In genomic region chr17:42555122-42555622, GRCh38 we compare ENCODE assay signal across 1 cellular context.
TF ChIP-seq lines count a peak whose summit lies in the region.

No MANE protein-coding gene starts in this region.

TF ChIP-seq in GM23338, 12 proteins besides CTCF, POLR2A, EP300 and RAD21 (continued from another document):
- no peak for TF ChIP-seq REST (IDR thresholded peaks at IDR 0.05; ENCODE audit: unreplicated experiment)
- TF ChIP-seq EZH2phosphoT487 (IDR thresholded peaks at IDR 0.05; ENCODE audit: unreplicated experiment), result no peak
- TF ChIP-seq ETS1 (IDR thresholded peaks at IDR 0.05), result no peak
- no peak for TF ChIP-seq POLR2AphosphoS5 (IDR thresholded peaks at IDR 0.05; ENCODE audit: low read depth)
- no peak for TF ChIP-seq NANOG (IDR thresholded peaks at IDR 0.05; ENCODE audit: borderline replicate concordance)
- no peak for TF ChIP-seq EZH2 (IDR thresholded peaks at IDR 0.05; ENCODE audit: low read depth, unreplicated experiment)
- TF ChIP-seq ZNF114 (CRISPR knock-in tag; IDR thresholded peaks at IDR 0.05), result no peak
- TF ChIP-seq JUNB (IDR thresholded peaks at IDR 0.05; ENCODE audit: unreplicated experiment), result no peak
- no peak for TF ChIP-seq STAT1 (IDR thresholded peaks at IDR 0.05; ENCODE audit: unreplicated experiment)
- TF ChIP-seq ZNF462 (CRISPR knock-in tag; IDR thresholded peaks at IDR 0.05), result no peak
